In the genomic region with DNA sequence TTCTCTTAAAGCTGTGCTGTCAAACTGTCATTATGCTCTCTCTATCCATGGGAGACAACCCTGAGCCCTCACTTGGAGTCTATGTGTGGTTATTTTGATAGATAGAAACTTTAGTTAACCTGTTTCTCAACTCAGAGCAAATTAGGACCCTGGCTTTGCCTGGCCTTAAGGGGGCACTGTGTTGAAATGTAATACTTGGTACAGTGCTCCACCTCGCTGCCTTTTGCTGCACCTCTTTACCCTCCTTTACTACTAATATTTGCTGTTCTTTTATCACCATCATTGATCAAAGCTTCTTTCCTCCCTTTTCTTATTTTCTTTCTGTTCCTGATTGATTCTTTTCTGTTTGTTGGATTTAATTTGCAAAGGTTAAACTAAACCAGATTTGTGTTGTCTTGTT, we compare ENCODE assay signal across 1 cellular context.
A peak's percentile ranks its signal among the peaks of the same experiment; 100 is the strongest.
TF ChIP-seq lines count a peak whose summit lies in the region.

No MANE protein-coding gene starts in this region.

TF ChIP-seq in K562, 482 proteins besides CTCF, POLR2A, EP300 and RAD21 (continued from another document):
- TF ChIP-seq, protein P1, sequence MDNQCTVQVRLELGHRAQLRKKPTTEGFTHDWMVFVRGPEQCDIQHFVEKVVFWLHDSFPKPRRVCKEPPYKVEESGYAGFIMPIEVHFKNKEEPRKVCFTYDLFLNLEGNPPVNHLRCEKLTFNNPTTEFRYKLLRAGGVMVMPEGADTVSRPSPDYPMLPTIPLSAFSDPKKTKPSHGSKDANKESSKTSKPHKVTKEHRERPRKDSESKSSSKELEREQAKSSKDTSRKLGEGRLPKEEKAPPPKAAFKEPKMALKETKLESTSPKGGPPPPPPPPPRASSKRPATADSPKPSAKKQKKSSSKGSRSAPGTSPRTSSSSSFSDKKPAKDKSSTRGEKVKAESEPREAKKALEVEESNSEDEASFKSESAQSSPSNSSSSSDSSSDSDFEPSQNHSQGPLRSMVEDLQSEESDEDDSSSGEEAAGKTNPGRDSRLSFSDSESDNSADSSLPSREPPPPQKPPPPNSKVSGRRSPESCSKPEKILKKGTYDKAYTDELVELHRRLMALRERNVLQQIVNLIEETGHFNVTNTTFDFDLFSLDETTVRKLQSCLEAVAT (IDR thresholded peaks at IDR 0.05): peak in 1 of 2 experiments; percentile 62; a peak in 1 of 4 replicates
- TF ChIP-seq, protein P2, sequence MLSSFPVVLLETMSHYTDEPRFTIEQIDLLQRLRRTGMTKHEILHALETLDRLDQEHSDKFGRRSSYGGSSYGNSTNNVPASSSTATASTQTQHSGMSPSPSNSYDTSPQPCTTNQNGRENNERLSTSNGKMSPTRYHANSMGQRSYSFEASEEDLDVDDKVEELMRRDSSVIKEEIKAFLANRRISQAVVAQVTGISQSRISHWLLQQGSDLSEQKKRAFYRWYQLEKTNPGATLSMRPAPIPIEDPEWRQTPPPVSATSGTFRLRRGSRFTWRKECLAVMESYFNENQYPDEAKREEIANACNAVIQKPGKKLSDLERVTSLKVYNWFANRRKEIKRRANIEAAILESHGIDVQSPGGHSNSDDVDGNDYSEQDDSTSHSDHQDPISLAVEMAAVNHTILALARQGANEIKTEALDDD (IDR thresholded peaks at IDR 0.05): peak; percentile 54
- TF ChIP-seq HLTF (IDR thresholded peaks at IDR 0.05): 0 out of 2 replicates have a peak, but pooled peaks have one; percentile 31
